ENCODE assay signal across 16 cellular contexts in the genomic region with DNA sequence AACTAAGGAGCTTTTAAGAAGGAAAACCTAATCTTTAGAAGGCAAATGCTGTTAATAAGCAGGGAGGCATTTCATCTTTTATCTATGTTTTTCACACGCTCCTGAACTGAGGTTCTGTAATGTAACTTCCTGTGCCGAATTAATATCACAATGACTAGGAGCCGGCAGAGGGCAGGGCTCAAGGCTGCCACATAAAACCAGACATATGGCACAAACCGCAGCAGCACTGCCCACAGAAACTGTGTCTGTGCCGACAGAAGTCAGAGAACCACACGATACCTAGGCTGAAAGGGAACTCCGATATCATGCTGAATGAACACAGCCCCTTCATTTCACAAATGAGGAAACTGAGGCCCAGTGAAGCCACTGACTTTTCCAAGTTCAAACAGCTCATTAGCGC.
DNase-seq lines count a peak whose midpoint lies in the region; ATAC-seq and TF ChIP-seq lines count a peak whose summit lies in the region.
"Had no signal": no experiment of that assay in that cellular context is flagged by ENCODE, and none has a peak within 500 bp of the region (broad histone marks: within the 10 kb centered on the region; RNA-seq: fewer than 3 reads in every experiment).

No MANE protein-coding gene starts in this region.

- H3K4me3 Mint-ChIP-seq in activated T-helper 2 cell treated with anti-CD3 and anti-CD28 coated beads, Interferon-gamma antibody, Interleukin-2, Interleukin-4, amounts not matched to agents 10 μg/mL and 5 μg/mL and 100 μg/mL, durations not matched to agents 14 hours and 24 hours and 36 hours (ENCODE audit: low read depth), result no peak overlapping the region
- H3K4me3 Mint-ChIP-seq: CD4-positive, alpha-beta T cell had no signal

- H3K36me3 ChIP-seq in HUES64 (ENCODE audit: insufficient read depth, low read length) (no peaks in the 10 kb centered on the region), WERI-Rb-1 (0 out of 2 replicates have a peak, but pooled peaks cover 4% of the 10 kb centered on the region), iPS-15b (ENCODE audit: control insufficient read depth, insufficient read depth, low read length) (no peaks in the 10 kb centered on the region), parathyroid adenoma (ENCODE audit: control insufficient read depth, insufficient read depth, low read length) (no peaks in the 10 kb centered on the region)

- H3K9me3 ChIP-seq in HUES64 (ENCODE audit: insufficient read depth, low read depth, low read length), result no peaks in the 10 kb centered on the region
- no peaks in the 10 kb centered on the region for H3K9me3 ChIP-seq in WERI-Rb-1 (ENCODE audit: severe bottlenecking)
- no peaks in the 10 kb centered on the region for H3K9me3 ChIP-seq in iPS-15b (ENCODE audit: control insufficient read depth, insufficient read depth, low read length)
- H3K9me3 ChIP-seq in parathyroid adenoma (ENCODE audit: control insufficient read depth, low read length), result no peaks in the 10 kb centered on the region

- no peak overlapping the region for H3K4me3 ChIP-seq in HUES64 (ENCODE audit: low read length)
- H3K4me3 ChIP-seq in WERI-Rb-1 (ENCODE audit: low read depth, low read length), result peak overlapping the region; percentile 5
- no peak overlapping the region for H3K4me3 ChIP-seq in iPS-15b (ENCODE audit: low read depth, low read length)
- no peak overlapping the region for H3K4me3 ChIP-seq in parathyroid adenoma (ENCODE audit: low read depth, low read length)
- H3K4me3 ChIP-seq in lower leg skin (ENCODE audit: low read depth, poor library complexity, severe bottlenecking), result no peak overlapping the region

- H3K27ac ChIP-seq in HUES64 (ENCODE audit: low read depth, low read length) (peak overlapping the region; percentile 42; the same call in 1 of the 2 replicates), WERI-Rb-1 (peak overlapping the region; percentile 69), parathyroid adenoma (peak overlapping the region; percentile 93)

- peaks cover 3% of the 10 kb centered on the region for H3K36me3 Mint-ChIP-seq in activated T-helper 2 cell treated with anti-CD3 and anti-CD28 coated beads, Interferon-gamma antibody, Interleukin-2, Interleukin-4, amounts not matched to agents 10 μg/mL and 5 μg/mL and 100 μg/mL, durations not matched to agents 14 hours and 24 hours and 36 hours (ENCODE audit: low read depth)

- intact Hi-C loops in activated T-helper 2 cell treated with anti-CD3 and anti-CD28 coated beads, Interferon-gamma antibody, Interleukin-2, Interleukin-4, amounts not matched to agents 10 μg/mL and 5 μg/mL and 100 μg/mL, durations not matched to agents 14 hours and 24 hours and 36 hours (cut with micrococcal nuclease), result no loop called here
- intact Hi-C loops in lower leg skin (cut with DNase I; ENCODE audit: low total_unique reads), result no loop called here

- peak; percentile 66 for DNase-seq in WERI-Rb-1
- DNase-seq in NCI-H226, result no peak
- no peak for DNase-seq in activated T-helper 2 cell treated with anti-CD3 and anti-CD28 coated beads, Interferon-gamma antibody, Interleukin-2, Interleukin-4, amounts not matched to agents 10 μg/mL and 5 μg/mL and 100 μg/mL, durations not matched to agents 14 hours and 24 hours and 36 hours (ENCODE audit: low spot score)
- no peak for DNase-seq in lower leg skin (ENCODE audit: low spot score in 2 of 2)
- DNase-seq: ACHN; CD4-positive, alpha-beta T cell; Karpas-422; NCI-H1105 treated with DMSO at 0.1 percent for 48 hours; NCI-H187 treated with DMSO at 0.1 percent for 48 hours; NCI-H2171 treated with DMSO at 0.1 percent for 48 hours; NCI-H510A; NK-92 treated with Interleukin-12 subunit alpha and Interleukin-12 subunit beta, amount 100 ng/mL, for 24 hours had no signal

- H2AFZ ChIP-seq in parathyroid adenoma, result no peak overlapping the region

- no peaks in the 10 kb centered on the region for H3K4me1 Mint-ChIP-seq in activated T-helper 2 cell treated with anti-CD3 and anti-CD28 coated beads, Interferon-gamma antibody, Interleukin-2, Interleukin-4, amounts not matched to agents 10 μg/mL and 5 μg/mL and 100 μg/mL, durations not matched to agents 14 hours and 24 hours and 36 hours (ENCODE audit: low read depth)

- no peak for TF ChIP-seq POLR2A in lower leg skin (IDR thresholded peaks at IDR 0.05)

- no peaks in the 10 kb centered on the region for H3K27me3 Mint-ChIP-seq in activated T-helper 2 cell treated with anti-CD3 and anti-CD28 coated beads, Interferon-gamma antibody, Interleukin-2, Interleukin-4, amounts not matched to agents 10 μg/mL and 5 μg/mL and 100 μg/mL, durations not matched to agents 14 hours and 24 hours and 36 hours (ENCODE audit: low read depth)
- H3K27me3 Mint-ChIP-seq: CD4-positive, alpha-beta T cell had no signal

- H3K27me3 ChIP-seq in HUES64 (ENCODE audit: insufficient read depth, low read length), result peaks cover 24% of the 10 kb centered on the region; the same call in 1 of the 2 replicates
- no peaks in the 10 kb centered on the region for H3K27me3 ChIP-seq in WERI-Rb-1 (ENCODE audit: insufficient read depth, low read depth, severe bottlenecking)
- no peaks in the 10 kb centered on the region for H3K27me3 ChIP-seq in iPS-15b (ENCODE audit: control insufficient read depth, insufficient read depth, low read length)
- no peaks in the 10 kb centered on the region for H3K27me3 ChIP-seq in parathyroid adenoma (ENCODE audit: control insufficient read depth, insufficient read depth, low read length)

- no peak overlapping the region for H3K4me2 ChIP-seq in parathyroid adenoma (ENCODE audit: low read length)

- H3K79me2 ChIP-seq in parathyroid adenoma, result peaks cover 16% of the 10 kb centered on the region

- H3K27ac Mint-ChIP-seq in activated T-helper 2 cell treated with anti-CD3 and anti-CD28 coated beads, Interferon-gamma antibody, Interleukin-2, Interleukin-4, amounts not matched to agents 10 μg/mL and 5 μg/mL and 100 μg/mL, durations not matched to agents 14 hours and 24 hours and 36 hours, result no peak overlapping the region
- H3K27ac Mint-ChIP-seq: CD4-positive, alpha-beta T cell had no signal

- no peak overlapping the region for H3K9ac ChIP-seq in HUES64 (ENCODE audit: low read depth, low read length)
- H3K9ac ChIP-seq in iPS-15b (ENCODE audit: low read depth, low read length), result peak overlapping the region; percentile 3
- no peak overlapping the region for H3K9ac ChIP-seq in parathyroid adenoma

- no peaks in the 10 kb centered on the region for H3K9me3 Mint-ChIP-seq in activated T-helper 2 cell treated with anti-CD3 and anti-CD28 coated beads, Interferon-gamma antibody, Interleukin-2, Interleukin-4, amounts not matched to agents 10 μg/mL and 5 μg/mL and 100 μg/mL, durations not matched to agents 14 hours and 24 hours and 36 hours
- H3K9me3 Mint-ChIP-seq: CD4-positive, alpha-beta T cell had no signal

- WGBS in HUES64, result 74% methylated on average over 8 of the region's 8 CpGs
- 86% methylated on average over 8 of the region's 8 CpGs for WGBS in lower leg skin, 2 donors

- peak; percentile 30; the same call in 1 of the 2 replicates for TF ChIP-seq CTCF in WERI-Rb-1 (IDR thresholded peaks at IDR 0.05; ENCODE audit: low read depth, low read length)
- TF ChIP-seq CTCF in parathyroid adenoma (IDR thresholded peaks at IDR 0.05), result no peak
- no peak for TF ChIP-seq CTCF in lower leg skin (IDR thresholded peaks at IDR 0.05)

- H3K4me1 ChIP-seq in HUES64 (ENCODE audit: insufficient read depth, low read length), result peaks cover 21% of the 10 kb centered on the region
- H3K4me1 ChIP-seq in iPS-15b (ENCODE audit: control insufficient read depth, insufficient read depth, low read length), result peaks cover 11% of the 10 kb centered on the region
- H3K4me1 ChIP-seq in parathyroid adenoma, result peaks cover 38% of the 10 kb centered on the region

- no peak for ATAC-seq in GM21367 (IDR thresholded peaks at IDR 0.05; ENCODE audit: unreplicated experiment)

Comparison
In these comparisons a context has a peak if more than half of its experiments do, and no peak if none do; other contexts are left out.
1. H3K27ac ChIP-seq: peak in every context shown above with its lines; median percentile 93 in parathyroid adenoma; 69 in WERI-Rb-1; 42 in HUES64.